18 cellular contexts compared by ENCODE assay signal in genomic region chr1:33168556-33169289, GRCh38. TPM values are rescaled to one million over a fixed set of nuclear protein-coding genes. Genes with fewer than 3 reads are reported as not detected.
A peak's percentile ranks its signal among the peaks of the same experiment; 100 is the strongest.
DNase-seq lines count a peak whose midpoint lies in the region; ATAC-seq, FAIRE-seq and TF ChIP-seq lines count a peak whose summit lies in the region.
"Had no signal": no experiment of that assay in that cellular context is flagged by ENCODE, and none has a peak within 500 bp of the region (broad histone marks: within the 10 kb centered on the region; RNA-seq: fewer than 3 reads in every experiment).

No MANE protein-coding gene starts in this region.

- H3K27ac Mint-ChIP-seq in brain (peak overlapping the region in 4 of 5 experiments; percentile 58 to 92 (median 85)), mesothelial cell of epicardium (peak overlapping the region; percentile 7)
- H3K27ac Mint-ChIP-seq: activated CD8-positive, alpha-beta memory T cell treated with anti-CD3 and anti-CD28 coated beads, Interleukin-2, amount 10 ng/mL, durations not matched to agents 7 days and 5 days; CD4-positive, alpha-beta T cell had no signal

- H3K27me3 ChIP-seq in heart right ventricle, result no peaks in the 10 kb centered on the region
- no peaks in the 10 kb centered on the region for H3K27me3 ChIP-seq in left lung
- no peaks in the 10 kb centered on the region for H3K27me3 ChIP-seq in tibial nerve
- H3K27me3 ChIP-seq: neutrophil had no signal

- H3K9me3 ChIP-seq in heart right ventricle (no peaks in the 10 kb centered on the region), left lung (no peaks in the 10 kb centered on the region), tibial nerve (no peaks in the 10 kb centered on the region)
- H3K9me3 ChIP-seq: neutrophil had no signal

- WGBS in heart right ventricle, 2 donors, result 67 to 69% methylated on average over 11 of the region's 11 CpGs
- WGBS in tibial nerve, 2 donors, result 62 to 76% methylated on average over 6 to 11 of the region's 11 CpGs

- TF ChIP-seq POLR2A in H54 (IDR thresholded peaks at IDR 0.05; ENCODE audit: low read depth, low read length) (no peak), tibial nerve (IDR thresholded peaks at IDR 0.05) (no peak)

- no peak for FAIRE-seq in H54 (lab: Jason Lieb, UNC)

- no peak overlapping the region for H3K4me3 ChIP-seq in heart right ventricle
- H3K4me3 ChIP-seq in left lung, result no peak overlapping the region
- H3K4me3 ChIP-seq in tibial nerve, result no peak overlapping the region

- peak overlapping the region in 3 of 5 experiments; percentile 29 to 40 (median 40) for H3K4me3 Mint-ChIP-seq in brain
- H3K4me3 Mint-ChIP-seq in mesothelial cell of epicardium, result no peak overlapping the region
- H3K4me3 Mint-ChIP-seq: activated CD8-positive, alpha-beta memory T cell treated with anti-CD3 and anti-CD28 coated beads, Interleukin-2, amount 10 ng/mL, durations not matched to agents 7 days and 5 days; CD4-positive, alpha-beta T cell had no signal

- H3K27me3 Mint-ChIP-seq in brain, result peaks cover 4% of the 10 kb centered on the region
- no peaks in the 10 kb centered on the region for H3K27me3 Mint-ChIP-seq in mesothelial cell of epicardium (ENCODE audit: low read depth)
- H3K27me3 Mint-ChIP-seq: activated CD8-positive, alpha-beta memory T cell treated with anti-CD3 and anti-CD28 coated beads, Interleukin-2, amount 10 ng/mL, durations not matched to agents 7 days and 5 days; CD4-positive, alpha-beta T cell had no signal

- intact Hi-C loops in cardiac septum (cut with DNase I), result no loop called here
- intact Hi-C loops in heart right ventricle (cut with DNase I), result no loop called here
- intact Hi-C loops in left lung (cut with DNase I), result no loop called here

- no peak for TF ChIP-seq EP300 in tibial nerve (IDR thresholded peaks at IDR 0.05)

- H3K36me3 Mint-ChIP-seq in brain (peaks cover 59% of the 10 kb centered on the region), mesothelial cell of epicardium (peaks cover 6% of the 10 kb centered on the region)
- H3K36me3 Mint-ChIP-seq: activated CD8-positive, alpha-beta memory T cell treated with anti-CD3 and anti-CD28 coated beads, Interleukin-2, amount 10 ng/mL, durations not matched to agents 7 days and 5 days had no signal

- H3K4me1 ChIP-seq in heart right ventricle (peaks cover 9 to 44% (median 22%) of the 10 kb centered on the region in 9 donors), left lung (no peaks in the 10 kb centered on the region), tibial nerve (peaks cover 0 to 20% (median 2%) of the 10 kb centered on the region in 4 donors)

- TF ChIP-seq CTCF in heart right ventricle (IDR thresholded peaks at IDR 0.05) (no peak), brain (conservative IDR thresholded peaks at IDR 0.05) (no peak), mesothelial cell of epicardium (IDR thresholded peaks at IDR 0.05; ENCODE audit: unreplicated experiment) (no peak), left lung (IDR thresholded peaks at IDR 0.05) (no peak), tibial nerve (IDR thresholded peaks at IDR 0.05) (no peak)

- peaks cover 0 to 21% (median 0%) of the 10 kb centered on the region in 9 donors for H3K36me3 ChIP-seq in heart right ventricle
- no peaks in the 10 kb centered on the region for H3K36me3 ChIP-seq in left lung
- H3K36me3 ChIP-seq in tibial nerve, result peaks cover 0 to 42% (median 0%) of the 10 kb centered on the region in 3 donors
- H3K36me3 ChIP-seq: neutrophil had no signal

- H3K4me1 Mint-ChIP-seq in brain (peaks cover 50% of the 10 kb centered on the region), mesothelial cell of epicardium (peaks cover 57% of the 10 kb centered on the region)

- peaks cover 0 to 12% (median 2%) of the 10 kb centered on the region in 5 experiments for H3K9me3 Mint-ChIP-seq in brain
- peaks cover 4% of the 10 kb centered on the region for H3K9me3 Mint-ChIP-seq in mesothelial cell of epicardium
- H3K9me3 Mint-ChIP-seq: CD4-positive, alpha-beta T cell had no signal

- ATAC-seq in heart right ventricle (no peak), HG03565 (IDR thresholded peaks at IDR 0.05; ENCODE audit: unreplicated experiment) (no peak), left lung (no peak)
- ATAC-seq: activated CD4-positive, CD25-positive, alpha-beta regulatory T cell treated with anti-CD3 and anti-CD28 coated beads, Interleukin-2, amount 50 U/mL, for 24 hours; activated CD8-positive, alpha-beta memory T cell treated with anti-CD3 and anti-CD28 coated beads, Interleukin-2, amount 10 ng/mL, durations not matched to agents 7 days and 5 days had no signal

- H3K27ac ChIP-seq in heart right ventricle (peak overlapping the region in 5 of 10 donors; percentile 5 to 22 (median 12)), left lung (no peak overlapping the region), tibial nerve (peak overlapping the region in 2 of 4 donors; percentile 3 to 43)
- H3K27ac ChIP-seq: neutrophil had no signal

- DNase-seq in cardiac septum (ENCODE audit: low spot score) (peak; percentile 56), heart right ventricle (no peak), mesothelial cell of epicardium (ENCODE audit: low spot score in 2 of 2, unreplicated experiment in 2 of 2) (no peak), H54 (ENCODE audit: insufficient read length, low spot score) (no peak), left lung (no peak), tibial nerve (ENCODE audit: low spot score in 2 of 2) (no peak)
- DNase-seq: activated CD8-positive, alpha-beta memory T cell treated with anti-CD3 and anti-CD28 coated beads, Interleukin-2, amount 10 ng/mL, durations not matched to agents 7 days and 5 days; activated gamma-delta T cell; aorta; CD4-positive, alpha-beta T cell; dermis blood vessel endothelial cell; NCI-H1436 treated with DMSO at 0.1 percent for 48 hours; SIG-M5; stimulated activated CD4-positive, alpha-beta T cell treated with anti-CD3 and anti-CD28 coated beads, Interleukin-4, amount 100 ng/mL, for 1 hour had no signal

RNA-seq across cellular contexts. Expression of gene TRIM62, which starts 13.1 kb away (rescaled TPM):
- total RNA-seq in cardiac septum, result 3.5 TPM
- 1 to 10 TPM; 2.0 to 3.7 (median 2.8) TPM for total RNA-seq in heart right ventricle
- 1 to 10 TPM; 2.4 to 2.5 TPM for polyA plus RNA-seq in heart right ventricle
- polyA plus RNA-seq in brain (ENCODE audit: insufficient read depth, low read depth, low replicate concordance), result 24.2 TPM
- total RNA-seq in mesothelial cell of epicardium, result 13.6 to 14.7 TPM (median 13.9 TPM) in 3 replicates
- 1 to 10 TPM; 6.2 to 6.4 TPM for total RNA-seq in left lung
- 10 to 100 TPM; 11.1 to 14.9 (median 12.2) TPM for total RNA-seq in tibial nerve
